In the genomic region with DNA sequence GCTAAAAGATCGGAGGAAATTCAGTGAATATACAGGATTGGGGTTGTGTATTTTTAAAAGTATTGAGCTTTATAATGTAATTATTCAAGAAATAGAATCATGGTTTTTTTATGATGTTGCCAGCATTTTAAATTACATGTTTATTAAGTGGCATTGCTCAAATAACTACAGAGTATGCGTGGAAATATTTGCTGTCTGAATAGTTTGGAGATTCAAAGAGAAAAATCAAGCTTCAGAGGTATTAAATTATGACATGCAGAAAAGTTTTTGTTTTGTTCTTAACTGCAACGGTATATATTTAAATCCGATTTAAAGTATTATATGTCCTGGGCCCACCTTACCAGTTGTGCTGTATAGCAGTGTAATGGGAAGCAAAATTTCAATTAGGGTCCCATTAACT, we compare ENCODE assay signal across 19 cellular contexts.
"Had no signal": no experiment of that assay in that cellular context is flagged by ENCODE, and none has a peak within 500 bp of the region (broad histone marks: within the 10 kb centered on the region; RNA-seq: fewer than 3 reads in every experiment).

No MANE protein-coding gene starts in this region.

- H3K27me3 Mint-ChIP-seq: activated CD4-positive, alpha-beta memory T cell treated with anti-CD3 and anti-CD28 coated beads, Interleukin-2, amount 10 ng/mL, durations not matched to agents 7 days and 5 days; activated T-cell treated with anti-CD3 and anti-CD28 coated beads, Interleukin-2, amount 50 U/mL, for 24 hours; central memory CD8-positive, alpha-beta T cell; natural killer cell treated with Interleukin-12 subunit alpha and Interleukin-12 subunit beta and Interleukin-15 and Interleukin-18, amount 100 ng/mL, for 72 hours; stimulated activated naive CD8-positive, alpha-beta T cell treated with anti-CD3 and anti-CD28 coated beads, Interleukin-15, Interleukin-2, amounts not matched to agents 100 ng/mL and 50 ng/mL, for 24 hours; T-helper 17 cell had no signal

- H3K27ac ChIP-seq: right lobe of liver, spleen had no signal

- DNase-seq: activated CD4-positive, alpha-beta memory T cell treated with anti-CD3 and anti-CD28 coated beads, Interleukin-2, amount 10 ng/mL, durations not matched to agents 7 days and 5 days; activated CD4-positive, alpha-beta T cell treated with anti-CD3 and anti-CD28 coated beads for 4 hours; activated effector memory CD4-positive, alpha-beta T cell treated with Interleukin-2 at 50 U/mL for 16 hours; activated naive CD4-positive, alpha-beta T cell treated with anti-CD3 and anti-CD28 coated beads, Interleukin-2, amount 50 U/mL, for 16 hours; activated T-cell treated with anti-CD3 and anti-CD28 coated beads, Interleukin-2, amount 50 U/mL, for 24 hours; adrenal gland; endodermal cell; gastrocnemius medialis; heart right ventricle; left ventricle myocardium superior; mesendoderm; psoas muscle; right lobe of liver; spleen; T-helper 17 cell; thyroid gland had no signal

- H3K4me3 Mint-ChIP-seq: activated CD4-positive, alpha-beta memory T cell treated with anti-CD3 and anti-CD28 coated beads, Interleukin-2, amount 10 ng/mL, durations not matched to agents 7 days and 5 days; activated T-cell treated with anti-CD3 and anti-CD28 coated beads, Interleukin-2, amount 50 U/mL, for 24 hours; central memory CD8-positive, alpha-beta T cell; endodermal cell; natural killer cell treated with Interleukin-12 subunit alpha and Interleukin-12 subunit beta and Interleukin-15 and Interleukin-18, amount 100 ng/mL, for 72 hours; stimulated activated naive CD8-positive, alpha-beta T cell treated with anti-CD3 and anti-CD28 coated beads, Interleukin-15, Interleukin-2, amounts not matched to agents 100 ng/mL and 50 ng/mL, for 24 hours; T-helper 17 cell had no signal

- H3K27ac Mint-ChIP-seq: activated CD4-positive, alpha-beta memory T cell treated with anti-CD3 and anti-CD28 coated beads, Interleukin-2, amount 10 ng/mL, durations not matched to agents 7 days and 5 days; activated T-cell treated with anti-CD3 and anti-CD28 coated beads, Interleukin-2, amount 50 U/mL, for 24 hours; endodermal cell; natural killer cell treated with Interleukin-12 subunit alpha and Interleukin-12 subunit beta and Interleukin-15 and Interleukin-18, amount 100 ng/mL, for 72 hours; stimulated activated naive CD8-positive, alpha-beta T cell treated with anti-CD3 and anti-CD28 coated beads, Interleukin-15, Interleukin-2, amounts not matched to agents 100 ng/mL and 50 ng/mL, for 24 hours; T-helper 17 cell had no signal

- H3K4me3 ChIP-seq: right lobe of liver, spleen, thyroid gland had no signal

- ATAC-seq: gastrocnemius medialis; heart right ventricle; left ventricle myocardium superior; natural killer cell treated with Interleukin-12 subunit alpha and Interleukin-12 subunit beta and Interleukin-15 and Interleukin-18, amount 100 ng/mL, for 72 hours; psoas muscle; right lobe of liver; T-helper 17 cell had no signal

- H3K4me1 ChIP-seq: spleen had no signal

- H3K9me3 Mint-ChIP-seq: endodermal cell; natural killer cell treated with Interleukin-12 subunit alpha and Interleukin-12 subunit beta and Interleukin-15 and Interleukin-18, amount 100 ng/mL, for 72 hours; stimulated activated naive CD8-positive, alpha-beta T cell treated with anti-CD3 and anti-CD28 coated beads, Interleukin-15, Interleukin-2, amounts not matched to agents 100 ng/mL and 50 ng/mL, for 24 hours had no signal

- H3K36me3 ChIP-seq: adrenal gland, gastrocnemius medialis, right lobe of liver, spleen, thyroid gland had no signal

- H3K9me3 ChIP-seq: adrenal gland, gastrocnemius medialis, heart right ventricle, psoas muscle, right lobe of liver, spleen, thyroid gland had no signal

- H3K4me1 Mint-ChIP-seq: activated CD4-positive, alpha-beta memory T cell treated with anti-CD3 and anti-CD28 coated beads, Interleukin-2, amount 10 ng/mL, durations not matched to agents 7 days and 5 days; central memory CD8-positive, alpha-beta T cell; T-helper 17 cell had no signal

- H3K36me3 Mint-ChIP-seq: natural killer cell treated with Interleukin-12 subunit alpha and Interleukin-12 subunit beta and Interleukin-15 and Interleukin-18, amount 100 ng/mL, for 72 hours had no signal

- H3K27me3 ChIP-seq: adrenal gland, gastrocnemius medialis, heart right ventricle, right lobe of liver, spleen, thyroid gland had no signal
